19 cellular contexts compared by ENCODE assay signal in genomic region chr1:146016891-146017290, GRCh38. TPM values are rescaled to one million over a fixed set of nuclear protein-coding genes. Genes with fewer than 3 reads are reported as not detected.
DNase-seq lines count a peak whose midpoint lies in the region; ATAC-seq and TF ChIP-seq lines count a peak whose summit lies in the region.
"Had no signal": no experiment of that assay in that cellular context is flagged by ENCODE, and none has a peak within 500 bp of the region (broad histone marks: within the 10 kb centered on the region; RNA-seq: fewer than 3 reads in every experiment).

No MANE protein-coding gene starts in this region.

- no peak for TF ChIP-seq POLR2A in body of pancreas (IDR thresholded peaks at IDR 0.05)

- no peak overlapping the region for H3K4me3 ChIP-seq in AG10803 (ENCODE audit: low read length)
- H3K4me3 ChIP-seq in adipocyte (ENCODE audit: low read length): no peak overlapping the region
- H3K4me3 ChIP-seq in foreskin fibroblast (ENCODE audit: low read depth in 1 of 2, low read length in 2 of 2): no peak overlapping the region
- H3K4me3 ChIP-seq in body of pancreas: no peak overlapping the region

- peak; percentile 43 for DNase-seq in AG10803 (ENCODE audit: low read depth)
- DNase-seq in HCEC 1CT: peak; percentile 51
- peak; percentile 63 for DNase-seq in adipocyte (ENCODE audit: low read depth)
- peak; percentile 42 to 76 for DNase-seq in foreskin fibroblast
- DNase-seq in occipital lobe (lab: John Stamatoyannopoulos, UW): no peak
- no peak for DNase-seq in body of pancreas
- no peak for DNase-seq in Ammon's horn (ENCODE audit: low spot score)
- DNase-seq in NCI-H2081 (lab: John Stamatoyannopoulos, UW): no peak
- DNase-seq: BE2C; CD8-positive, alpha-beta memory T cell; DMS79 treated with DMSO at 0.1 percent for 48 hours; KG1; MM.1S; NCI-H2029; NCI-H446 treated with DMSO at 0.1 percent for 48 hours; NCI-H526; SIG-M5 had no signal

- H3K9ac ChIP-seq in adipocyte (ENCODE audit: low read length): no peak overlapping the region

- WGBS in body of pancreas, 2 donors: 50 to 56% methylated on average over 1 of the region's 1 CpG

- H3K36me3 ChIP-seq in adipocyte (ENCODE audit: control insufficient read depth, insufficient read depth, low read length, severe bottlenecking): no peaks in the 10 kb centered on the region
- H3K36me3 ChIP-seq in body of pancreas (replicated peaks in 1 of 2; ENCODE audit: insufficient read depth in 1 of 2, low read depth in 2 of 2): no peaks in the 10 kb centered on the region
- H3K36me3 ChIP-seq: BE2C had no signal

- H3K27ac ChIP-seq in body of pancreas: no peak overlapping the region

- H3K4me1 ChIP-seq in adipocyte (ENCODE audit: control insufficient read depth, insufficient read depth, low read length) (peaks cover 2% of the 10 kb centered on the region), body of pancreas (peaks cover 19% of the 10 kb centered on the region)
- H3K4me1 ChIP-seq: BE2C had no signal

- intact Hi-C loops in body of pancreas (cut with DNase I): loop anchor here (5.0 kb wide), 1 partner anchor 165 kb away; no protein-coding TSS in a partner anchor

- H3K27me3 ChIP-seq in adipocyte (replicated peaks; ENCODE audit: control insufficient read depth, insufficient read depth, low read length) (peaks cover 11% of the 10 kb centered on the region), body of pancreas (no peaks in the 10 kb centered on the region)

- TF ChIP-seq CTCF in AG10803 (conservative IDR thresholded peaks at IDR 0.05; ENCODE audit: low read length) (no peak), foreskin fibroblast (IDR thresholded peaks at IDR 0.05; ENCODE audit: low read depth, low read length) (no peak), body of pancreas (IDR thresholded peaks at IDR 0.05) (no peak)

- no peaks in the 10 kb centered on the region for H3K9me3 ChIP-seq in adipocyte (ENCODE audit: control insufficient read depth, low read length)
- no peaks in the 10 kb centered on the region for H3K9me3 ChIP-seq in body of pancreas
- H3K9me3 ChIP-seq: BE2C had no signal

- ATAC-seq in body of pancreas: no peak
- ATAC-seq: Panc1 had no signal

RNA-seq across cellular contexts. Expression of gene HJV, which starts 4.6 kb away (rescaled TPM):
- total RNA-seq in occipital lobe (not detected), body of pancreas (not detected)
- total RNA-seq: A172; CD8-positive, alpha-beta memory T cell had no signal

RNA-seq across cellular contexts. Expression of gene TXNIP, which starts 20.5 kb away (rescaled TPM):
- 317 TPM for total RNA-seq in occipital lobe
- total RNA-seq in body of pancreas: 100 to 1,000 TPM; 414 to 820 TPM

RNA-seq across cellular contexts. Expression of gene POLR3GL, which starts 52.4 kb away (rescaled TPM):
- total RNA-seq in occipital lobe: 16.2 TPM
- 1 to 10 TPM; 7.8 to 8.6 TPM for total RNA-seq in body of pancreas

RNA-seq across cellular contexts. Expression of gene ANKRD34A, which starts 52.5 kb away (rescaled TPM):
- 2.2 TPM for total RNA-seq in occipital lobe
- total RNA-seq in body of pancreas: under 1 TPM in 1 of 2 donors, not detected in 1; 0.66 TPM

RNA-seq across cellular contexts. Expression of gene LIX1L, which starts 59.1 kb away (rescaled TPM):
- 22.1 TPM for total RNA-seq in occipital lobe
- total RNA-seq in body of pancreas: 10 to 100 TPM in 1 of 2 donors, 1 to 10 TPM in 1; 8.3 to 16.5 TPM

Comparison
In these comparisons a context has a peak if more than half of its experiments do, and no peak if none do; other contexts are left out.
1. DNase-seq: peak in AG10803 (single experiment), HCEC 1CT (single experiment), adipocyte (single experiment) and foreskin fibroblast (2 of 2); none in occipital lobe (single experiment), body of pancreas (0 of 4), Ammon's horn (single experiment) and NCI-H2081 (0 of 2).